Comparison of ENCODE assay signal across 13 cellular contexts in the genomic region with DNA sequence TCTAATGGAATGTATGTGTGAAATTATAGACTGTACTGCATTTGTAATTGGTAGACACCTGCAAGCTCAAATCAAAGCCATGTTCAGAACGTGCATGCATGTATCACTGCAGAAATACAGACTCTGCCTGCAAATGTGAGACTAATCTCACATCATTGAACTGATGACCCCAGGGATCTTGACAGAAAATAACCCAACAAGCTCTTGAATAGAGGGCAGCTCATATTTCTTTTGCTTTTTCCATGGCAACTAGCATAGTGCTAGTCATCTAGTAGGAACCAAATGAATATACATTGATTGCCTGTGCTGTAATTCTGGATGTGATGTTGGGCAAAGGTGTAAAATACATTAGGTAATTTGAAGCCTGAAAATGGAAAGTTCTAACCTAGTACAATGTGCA.
DNase-seq lines count a peak whose midpoint lies in the region; ATAC-seq and TF ChIP-seq lines count a peak whose summit lies in the region.
"Had no signal": no experiment of that assay in that cellular context is flagged by ENCODE, and none has a peak within 500 bp of the region (broad histone marks: within the 10 kb centered on the region; RNA-seq: fewer than 3 reads in every experiment).

No MANE protein-coding gene starts in this region.

- H3K4me1 Mint-ChIP-seq in activated T-helper 1 cell treated with anti-CD3 and anti-CD28 coated beads, Interleukin-12 subunit alpha, Interleukin-12 subunit beta, Interleukin-2, Interleukin-4 antibody, amounts not matched to agents 30 ng/mL and 10 ng/mL and 1 ng/mL, durations not matched to agents 14 hours and 24 hours and 36 hours (ENCODE audit: low read depth): peaks cover 80% of the 10 kb centered on the region

- H2AFZ ChIP-seq in neural cell (ENCODE audit: low read depth, low read length): no peak overlapping the region

- H3K9me3 Mint-ChIP-seq in activated T-helper 1 cell treated with anti-CD3 and anti-CD28 coated beads, Interleukin-12 subunit alpha, Interleukin-12 subunit beta, Interleukin-2, Interleukin-4 antibody, amounts not matched to agents 30 ng/mL and 10 ng/mL and 1 ng/mL, durations not matched to agents 14 hours and 24 hours and 36 hours: no peaks in the 10 kb centered on the region

- no peaks in the 10 kb centered on the region for H4K20me1 ChIP-seq in neural cell (ENCODE audit: insufficient read depth)

- no peak for DNase-seq in activated CD4-positive, CD25-positive, alpha-beta regulatory T cell treated with anti-CD3 and anti-CD28 coated beads, Interleukin-2, amount 50 U/mL, for 72 hours
- DNase-seq in NCI-H1436 (lab: John Stamatoyannopoulos, UW) (peak; percentile 59), NK-92 (lab: John Stamatoyannopoulos, UW; ENCODE audit: unreplicated experiment) (no peak), ureter (ENCODE audit: low spot score) (no peak)
- DNase-seq in activated T-helper 1 cell treated with anti-CD3 and anti-CD28 coated beads, Interleukin-12 subunit alpha, Interleukin-12 subunit beta, Interleukin-2, Interleukin-4 antibody, amounts not matched to agents 30 ng/mL and 10 ng/mL and 1 ng/mL, durations not matched to agents 14 hours and 24 hours and 36 hours (ENCODE audit: low spot score): no peak
- DNase-seq: midbrain; OCI-M1; psoas muscle; stimulated activated CD4-positive, alpha-beta T cell treated with anti-CD3 and anti-CD28 coated beads, Interleukin-1b, Interleukin-23, amount 100 ng/mL, for 48 hours had no signal

- H3K9me3 ChIP-seq in neural cell (ENCODE audit: low read length): no peaks in the 10 kb centered on the region
- H3K9me3 ChIP-seq: ascending aorta, psoas muscle had no signal

- TF ChIP-seq EP300 in neural cell (conservative IDR thresholded peaks at IDR 0.05; ENCODE audit: poor library complexity, severe bottlenecking): peak; percentile 61

- peak overlapping the region; percentile 77 for H3K27ac Mint-ChIP-seq in activated T-helper 1 cell treated with anti-CD3 and anti-CD28 coated beads, Interleukin-12 subunit alpha, Interleukin-12 subunit beta, Interleukin-2, Interleukin-4 antibody, amounts not matched to agents 30 ng/mL and 10 ng/mL and 1 ng/mL, durations not matched to agents 14 hours and 24 hours and 36 hours

- no peaks in the 10 kb centered on the region for H3K9me2 ChIP-seq in neural cell (ENCODE audit: insufficient read depth, low read length)

- no peaks in the 10 kb centered on the region for H3K36me3 ChIP-seq in neural cell (ENCODE audit: insufficient read depth, low read length)
- H3K36me3 ChIP-seq: ascending aorta had no signal

- H3K9ac ChIP-seq in neural cell (ENCODE audit: low read length): no peak overlapping the region

- H3K4me3 ChIP-seq in neural cell (ENCODE audit: low read length): peak overlapping the region; percentile 24
- H3K4me3 ChIP-seq: ascending aorta, psoas muscle had no signal

- peak overlapping the region; percentile 32 for H3K4me2 ChIP-seq in neural cell (ENCODE audit: low read length)

- H3K27ac ChIP-seq in neural cell (ENCODE audit: low read length): peak overlapping the region; percentile 63
- H3K27ac ChIP-seq: ascending aorta, psoas muscle had no signal

- no peak for TF ChIP-seq CTCF in neural cell (IDR thresholded peaks at IDR 0.05; ENCODE audit: poor library complexity, severe bottlenecking)

- no peak for TF ChIP-seq RAD21 in neural cell (conservative IDR thresholded peaks at IDR 0.05)

- H3K27me3 Mint-ChIP-seq in activated T-helper 1 cell treated with anti-CD3 and anti-CD28 coated beads, Interleukin-12 subunit alpha, Interleukin-12 subunit beta, Interleukin-2, Interleukin-4 antibody, amounts not matched to agents 30 ng/mL and 10 ng/mL and 1 ng/mL, durations not matched to agents 14 hours and 24 hours and 36 hours (ENCODE audit: insufficient read depth): no peaks in the 10 kb centered on the region

- peak overlapping the region; percentile 52 for H3K4me3 Mint-ChIP-seq in activated T-helper 1 cell treated with anti-CD3 and anti-CD28 coated beads, Interleukin-12 subunit alpha, Interleukin-12 subunit beta, Interleukin-2, Interleukin-4 antibody, amounts not matched to agents 30 ng/mL and 10 ng/mL and 1 ng/mL, durations not matched to agents 14 hours and 24 hours and 36 hours

- ATAC-seq in activated CD4-positive, CD25-positive, alpha-beta regulatory T cell treated with anti-CD3 and anti-CD28 coated beads, Interleukin-2, amount 50 U/mL, for 24 hours: peak; percentile 25 to 50
- ATAC-seq in GM21390 (IDR thresholded peaks at IDR 0.05; ENCODE audit: unreplicated experiment): no peak
- ATAC-seq: psoas muscle had no signal

- peaks cover 4% of the 10 kb centered on the region for H3F3A ChIP-seq in neural cell (ENCODE audit: insufficient read depth, low read length, poor library complexity, severe bottlenecking)

- intact Hi-C loops in activated T-helper 1 cell treated with anti-CD3 and anti-CD28 coated beads, Interleukin-12 subunit alpha, Interleukin-12 subunit beta, Interleukin-2, Interleukin-4 antibody, amounts not matched to agents 30 ng/mL and 10 ng/mL and 1 ng/mL, durations not matched to agents 14 hours and 24 hours and 36 hours (cut with micrococcal nuclease): loop anchor here (10.0 kb wide), 1 partner anchor 1176 kb away; no protein-coding TSS in a partner anchor

- H3K27me3 ChIP-seq in neural cell (ENCODE audit: insufficient read depth, low read depth, low read length): no peaks in the 10 kb centered on the region
- H3K27me3 ChIP-seq: ascending aorta had no signal

- H3K36me3 Mint-ChIP-seq in activated T-helper 1 cell treated with anti-CD3 and anti-CD28 coated beads, Interleukin-12 subunit alpha, Interleukin-12 subunit beta, Interleukin-2, Interleukin-4 antibody, amounts not matched to agents 30 ng/mL and 10 ng/mL and 1 ng/mL, durations not matched to agents 14 hours and 24 hours and 36 hours (ENCODE audit: low read depth): peaks cover 74% of the 10 kb centered on the region

- no peaks in the 10 kb centered on the region for H3K79me2 ChIP-seq in neural cell (replicated peaks; ENCODE audit: insufficient read depth, low read length)

TF ChIP-seq in neural cell, 6 proteins besides CTCF, POLR2A, EP300 and RAD21:
- peak; percentile 75 for TF ChIP-seq POLR2AphosphoS5 (IDR thresholded peaks at IDR 0.05)
- no peak for TF ChIP-seq TAF1 (IDR thresholded peaks at IDR 0.05; ENCODE audit: low read depth)
- TF ChIP-seq MXI1 (conservative IDR thresholded peaks at IDR 0.05; ENCODE audit: poor library complexity, severe bottlenecking): no peak
- TF ChIP-seq REST (IDR thresholded peaks at IDR 0.05; ENCODE audit: borderline replicate concordance): peak; percentile 15
- TF ChIP-seq SMC3 (conservative IDR thresholded peaks at IDR 0.05; ENCODE audit: poor library complexity): no peak
